Comparison of ENCODE assay signal across 8 cellular contexts in the genomic region with DNA sequence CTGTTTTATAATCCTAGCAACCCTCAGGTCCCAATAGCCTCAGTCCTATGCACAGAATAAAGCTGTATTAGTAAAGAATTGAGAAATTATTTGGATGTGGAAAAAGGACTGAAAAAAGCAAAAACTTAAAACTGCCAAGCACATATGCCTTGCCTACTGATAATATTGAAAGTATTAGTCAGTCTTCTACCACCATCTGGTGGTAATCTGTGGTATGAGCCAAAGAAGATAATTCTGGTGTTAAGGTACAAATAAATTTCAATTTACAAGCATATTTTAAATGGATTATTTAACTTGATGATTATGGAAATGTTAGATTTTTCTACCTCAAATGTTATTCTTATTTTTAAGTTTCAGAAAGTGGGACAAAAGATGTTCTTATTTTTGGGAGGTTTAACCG.
DNase-seq lines count a peak whose midpoint lies in the region; ATAC-seq, FAIRE-seq and TF ChIP-seq lines count a peak whose summit lies in the region.

No MANE protein-coding gene starts in this region.

- H3K36me3 Mint-ChIP-seq in neural progenitor cell: no peaks in the 10 kb centered on the region

- TF ChIP-seq RAD21 in H1 (IDR thresholded peaks at IDR 0.05 in 1 of 2, conservative IDR thresholded peaks at IDR 0.05 in 1 of 2; ENCODE audit: low read depth in 2 of 2, low read length in 2 of 2): peak; percentile 82 to 91

- H4K8ac ChIP-seq in H1 (ENCODE audit: extremely low read depth, insufficient read depth, low read length): no peak overlapping the region

- H2BK120ac ChIP-seq in H1 (replicated peaks; ENCODE audit: low read depth, low read length): no peak overlapping the region

- DNase-seq in AG20443 (ENCODE audit: low spot score) (peak; percentile 35), NCI-H69 (lab: John Stamatoyannopoulos, UW) (peak; percentile 47), H1 (ENCODE audit: low read depth in 1 of 2, low spot score in 2 of 2) (no peak), neural progenitor cell (ENCODE audit: low spot score) (peak; percentile 53)

- no peaks in the 10 kb centered on the region for H3K79me2 ChIP-seq in H1 (ENCODE audit: control insufficient read depth in 1 of 2, insufficient read depth in 2 of 2, low read length in 2 of 2)
- H3K79me2 ChIP-seq in neural progenitor cell (ENCODE audit: low read depth): no peaks in the 10 kb centered on the region

- H2BK20ac ChIP-seq in H1 (ENCODE audit: low read length): no peak overlapping the region

- no peak overlapping the region for H4K5ac ChIP-seq in H1 (ENCODE audit: insufficient read length, low read depth, low read length)

- H3F3A ChIP-seq in neural progenitor cell (ENCODE audit: low read depth): no peaks in the 10 kb centered on the region

- H3K23me2 ChIP-seq in H1 (ENCODE audit: low read depth, low read length): no peaks in the 10 kb centered on the region

- H3K9me3 Mint-ChIP-seq in neural progenitor cell: no peaks in the 10 kb centered on the region

- H2AFZ ChIP-seq in H1 (ENCODE audit: low read length): no peak overlapping the region
- H2AFZ ChIP-seq in neural progenitor cell (replicated peaks): no peak overlapping the region

- peak; percentile 80 for ATAC-seq in GM18508 (IDR thresholded peaks at IDR 0.05; ENCODE audit: insufficient read depth, unreplicated experiment)
- peak; percentile 69 for ATAC-seq in HG03097 (IDR thresholded peaks at IDR 0.05; ENCODE audit: low FRiP score, unreplicated experiment)
- ATAC-seq in HG02970 (IDR thresholded peaks at IDR 0.05; ENCODE audit: low FRiP score, unreplicated experiment): no peak
- no peak for ATAC-seq in GM19023 (IDR thresholded peaks at IDR 0.05; ENCODE audit: unreplicated experiment)

- peak; percentile 70 for FAIRE-seq in H1 (lab: Jason Lieb, UNC)

- no peak overlapping the region for H3K18ac ChIP-seq in H1 (ENCODE audit: extremely low read depth, low read length)

- no peak overlapping the region for H3K27ac ChIP-seq in H1 (ENCODE audit: low read depth, low read length)
- H3K27ac ChIP-seq in neural progenitor cell: no peak overlapping the region

- TF ChIP-seq POLR2A in H1 (IDR thresholded peaks at IDR 0.05; ENCODE audit: control extremely low read depth in 1 of 2, low read depth in 2 of 2, low read length in 2 of 2): no peak

- H2BK12ac ChIP-seq in H1 (ENCODE audit: low read depth, low read length): no peak overlapping the region

- no peak overlapping the region for H3K9ac ChIP-seq in H1 (replicated peaks in 1 of 4; ENCODE audit: extremely low read depth in 1 of 4, low read depth in 3 of 4, low read length in 3 of 4)
- H3K9ac ChIP-seq in neural progenitor cell: no peak overlapping the region

- H3K4me2 ChIP-seq in H1 (ENCODE audit: insufficient read depth in 1 of 2, low read depth in 2 of 2, low read length in 2 of 2): no peak overlapping the region
- H3K4me2 ChIP-seq in neural progenitor cell: no peak overlapping the region

- WGBS in H1 (ENCODE audit: extremely low coverage in 1 of 2, insufficient coverage in 1 of 2, insufficient read length in 1 of 2, insufficient replicate concordance in 2 of 2, low coverage in 1 of 2, low lambda C conversion rate in 2 of 2, missing lambda C conversion rate in 1 of 2), 2 experiments: 96% methylated on average over 1 of the region's 1 CpG; no CpG with 5 or more reads in 1 of the 2 experiments

- no peak overlapping the region for H3K4me3 ChIP-seq in H1 (ENCODE audit: extremely low read depth in 1 of 4, insufficient read depth in 2 of 4, low read depth in 3 of 4, low read length in 4 of 4)
- H3K4me3 ChIP-seq in neural progenitor cell: no peak overlapping the region

- no peak overlapping the region for H2BK5ac ChIP-seq in H1 (ENCODE audit: low read depth, low read length)

- no peak for TF ChIP-seq EP300 in H1 (IDR thresholded peaks at IDR 0.05; ENCODE audit: borderline replicate concordance in 1 of 2, low read depth in 2 of 2, low read length in 2 of 2)

- POLR2A ChIA-PET in H1 (lab: Charles Lee; ENCODE audit: partially characterized antibody): no interaction called here

- no peaks in the 10 kb centered on the region for H3K9me3 ChIP-seq in H1 (ENCODE audit: insufficient read depth in 2 of 2, low read depth in 1 of 2, low read length in 1 of 2)
- H3K9me3 ChIP-seq in neural progenitor cell (ENCODE audit: low read depth): no peaks in the 10 kb centered on the region

- no peak overlapping the region for H3K23ac ChIP-seq in H1 (ENCODE audit: insufficient read length)

- H2AK5ac ChIP-seq in H1 (ENCODE audit: low read depth, low read length): no peak overlapping the region

- no peak overlapping the region for H3K4me3 Mint-ChIP-seq in neural progenitor cell

- H4K91ac ChIP-seq in H1 (replicated peaks; ENCODE audit: insufficient read length, low read length): no peak overlapping the region

- H3K79me1 ChIP-seq in H1 (ENCODE audit: low read depth, low read length): no peaks in the 10 kb centered on the region

- H4K20me1 ChIP-seq in H1 (replicated peaks in 1 of 2; ENCODE audit: control insufficient read depth in 1 of 2, insufficient read depth in 2 of 2, low read length in 2 of 2) (no peaks in the 10 kb centered on the region), neural progenitor cell (ENCODE audit: low read depth) (no peaks in the 10 kb centered on the region)

- H3K4me1 ChIP-seq in H1 (replicated peaks in 1 of 4; ENCODE audit: control insufficient read depth in 3 of 4, insufficient read depth in 4 of 4, low read length in 3 of 4): no peaks in the 10 kb centered on the region
- no peaks in the 10 kb centered on the region for H3K4me1 ChIP-seq in neural progenitor cell

- H3K56ac ChIP-seq in H1 (replicated peaks; ENCODE audit: insufficient read length, low read depth, low read length): no peak overlapping the region

- CTCF ChIA-PET in H1 (lab: Charles Lee; ENCODE audit: partially characterized antibody): interaction anchor here (1.2 to 1.8 kb wide), 3 partner anchors 193 to 1002 kb away, joined by 3 to 4 read pairs (median 4); no protein-coding TSS in a partner anchor

- H3K4ac ChIP-seq in H1 (replicated peaks; ENCODE audit: insufficient read length, low read depth, low read length): no peak overlapping the region

- no peak overlapping the region for H2BK15ac ChIP-seq in H1 (ENCODE audit: low read length)

- no peaks in the 10 kb centered on the region for H3K4me1 Mint-ChIP-seq in neural progenitor cell

- H3K27ac Mint-ChIP-seq in neural progenitor cell: no peak overlapping the region

- TF ChIP-seq CTCF in H1 (IDR thresholded peaks at IDR 0.05; ENCODE audit: control extremely low read depth in 1 of 3, insufficient read depth in 1 of 3, low read depth in 1 of 3, low read length in 3 of 3): peak in 2 of 3 experiments; percentile 51 to 65; a peak in 2 of 4 replicates
- peak; percentile 88 for TF ChIP-seq CTCF in neural progenitor cell (IDR thresholded peaks at IDR 0.05)

- H3K14ac ChIP-seq in H1 (ENCODE audit: insufficient read length): no peak overlapping the region

- H3K36me3 ChIP-seq in H1 (ENCODE audit: control insufficient read depth in 2 of 4, insufficient read depth in 4 of 4, low read length in 3 of 4): no peaks in the 10 kb centered on the region
- H3K36me3 ChIP-seq in neural progenitor cell: no peaks in the 10 kb centered on the region

- no peaks in the 10 kb centered on the region for H3K27me3 ChIP-seq in H1 (replicated peaks in 1 of 4; ENCODE audit: control insufficient read depth in 3 of 4, extremely low read depth in 1 of 4, insufficient read depth in 3 of 4, low read length in 3 of 4)
- no peaks in the 10 kb centered on the region for H3K27me3 ChIP-seq in neural progenitor cell

- H3K27me3 Mint-ChIP-seq in neural progenitor cell (ENCODE audit: insufficient read depth, low read depth): no peaks in the 10 kb centered on the region

TF ChIP-seq in H1, 55 proteins besides CTCF, POLR2A, EP300 and RAD21:
- TF ChIP-seq TBP (IDR thresholded peaks at IDR 0.05; ENCODE audit: low read depth, low read length) (no peak), TEAD4 (IDR thresholded peaks at IDR 0.05; ENCODE audit: low read depth, low read length) (no peak), HDAC2 (IDR thresholded peaks at IDR 0.05; ENCODE audit: borderline replicate concordance in 1 of 2, low read depth in 2 of 2, low read length in 2 of 2) (no peak), NANOG (IDR thresholded peaks at IDR 0.05; ENCODE audit: insufficient read depth, low read depth, low read length, poor library complexity, severe bottlenecking) (no peak), SAP30 (IDR thresholded peaks at IDR 0.05; ENCODE audit: insufficient read depth, insufficient replicate concordance, low read length) (no peak), JUN (IDR thresholded peaks at IDR 0.05; ENCODE audit: low read depth, low read length) (no peak), FOSL1 (IDR thresholded peaks at IDR 0.05; ENCODE audit: insufficient read depth, low read depth, low read length) (no peak)
- TF ChIP-seq, protein P1, sequence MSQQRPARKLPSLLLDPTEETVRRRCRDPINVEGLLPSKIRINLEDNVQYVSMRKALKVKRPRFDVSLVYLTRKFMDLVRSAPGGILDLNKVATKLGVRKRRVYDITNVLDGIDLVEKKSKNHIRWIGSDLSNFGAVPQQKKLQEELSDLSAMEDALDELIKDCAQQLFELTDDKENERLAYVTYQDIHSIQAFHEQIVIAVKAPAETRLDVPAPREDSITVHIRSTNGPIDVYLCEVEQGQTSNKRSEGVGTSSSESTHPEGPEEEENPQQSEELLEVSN (IDR thresholded peaks at IDR 0.05): no peak
- TF ChIP-seq, protein P2, sequence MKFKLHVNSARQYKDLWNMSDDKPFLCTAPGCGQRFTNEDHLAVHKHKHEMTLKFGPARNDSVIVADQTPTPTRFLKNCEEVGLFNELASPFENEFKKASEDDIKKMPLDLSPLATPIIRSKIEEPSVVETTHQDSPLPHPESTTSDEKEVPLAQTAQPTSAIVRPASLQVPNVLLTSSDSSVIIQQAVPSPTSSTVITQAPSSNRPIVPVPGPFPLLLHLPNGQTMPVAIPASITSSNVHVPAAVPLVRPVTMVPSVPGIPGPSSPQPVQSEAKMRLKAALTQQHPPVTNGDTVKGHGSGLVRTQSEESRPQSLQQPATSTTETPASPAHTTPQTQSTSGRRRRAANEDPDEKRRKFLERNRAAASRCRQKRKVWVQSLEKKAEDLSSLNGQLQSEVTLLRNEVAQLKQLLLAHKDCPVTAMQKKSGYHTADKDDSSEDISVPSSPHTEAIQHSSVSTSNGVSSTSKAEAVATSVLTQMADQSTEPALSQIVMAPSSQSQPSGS (IDR thresholded peaks at IDR 0.05; ENCODE audit: low read length): no peak

Comparison
In these comparisons a context has a peak if more than half of its experiments do, and no peak if none do; other contexts are left out.
1. DNase-seq: peak in AG20443 (single experiment), NCI-H69 (single experiment) and neural progenitor cell (single experiment); none in H1 (0 of 2).
2. ATAC-seq: peak in GM18508 (single experiment) and HG03097 (single experiment); none in HG02970 (single experiment) and GM19023 (single experiment).